10 cellular contexts compared by ENCODE assay signal in the genomic region with DNA sequence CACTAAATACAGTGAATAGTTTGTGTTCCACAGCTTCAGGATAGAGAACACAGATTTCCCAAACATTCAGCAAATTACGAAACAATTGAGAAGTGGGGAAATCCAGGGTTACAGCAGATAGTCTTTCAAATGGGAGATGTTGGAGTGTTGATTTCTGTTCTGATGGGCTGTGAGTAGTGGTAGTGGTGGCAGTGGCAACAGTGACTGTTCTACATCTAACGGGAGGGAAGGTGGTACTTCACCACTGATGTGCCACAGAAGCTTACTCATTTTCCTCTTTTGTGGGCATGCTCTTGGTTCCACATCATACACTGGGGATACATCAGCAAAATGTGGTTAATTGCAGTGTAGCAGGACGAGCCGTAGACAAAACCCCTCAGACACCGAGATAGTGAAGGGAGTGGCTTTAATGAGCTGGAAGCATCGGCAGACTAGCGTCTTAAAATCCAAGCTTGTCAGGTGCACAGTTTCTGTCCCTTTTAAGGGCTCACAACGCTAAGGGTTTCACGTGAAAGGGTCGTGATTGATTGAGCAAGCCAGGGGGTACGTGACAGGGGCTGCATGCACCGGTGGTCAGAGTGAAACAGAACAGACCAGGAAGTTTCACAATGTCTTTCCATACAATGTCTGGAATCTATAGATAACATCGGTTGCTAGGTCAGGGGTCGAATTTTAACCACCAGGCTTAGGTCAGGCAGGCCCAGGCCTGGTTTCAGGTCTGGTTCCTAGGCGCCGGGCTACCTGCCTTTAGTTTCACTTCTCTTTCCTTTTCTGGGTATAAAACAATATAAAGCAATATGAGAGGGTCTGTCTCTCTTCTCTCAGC.
A peak's percentile ranks its signal among the peaks of the same experiment; 100 is the strongest.
DNase-seq lines count a peak whose midpoint lies in the region; ATAC-seq and TF ChIP-seq lines count a peak whose summit lies in the region.
"Had no signal": no experiment of that assay in that cellular context is flagged by ENCODE, and none has a peak within 500 bp of the region (broad histone marks: within the 10 kb centered on the region; RNA-seq: fewer than 3 reads in every experiment).

No MANE protein-coding gene starts in this region.

- H3K4me3 ChIP-seq in CD8-positive, alpha-beta T cell (ENCODE audit: low read depth, low read length): no peak overlapping the region
- H3K4me3 ChIP-seq in ascending aorta: no peak overlapping the region

- H3K36me3 Mint-ChIP-seq in CD8-positive, alpha-beta T cell: no peaks in the 10 kb centered on the region
- no peaks in the 10 kb centered on the region for H3K36me3 Mint-ChIP-seq in activated CD8-positive, alpha-beta T cell treated with anti-CD3 and anti-CD28 coated beads, Interleukin-2, amount 10 ng/mL, durations not matched to agents 7 days and 5 days (ENCODE audit: low read depth)
- H3K36me3 Mint-ChIP-seq in immature natural killer cell: no peaks in the 10 kb centered on the region

- peak in 1 of 7 experiments; percentile 10 for DNase-seq in CD8-positive, alpha-beta T cell
- peak; percentile 37 for DNase-seq in activated CD8-positive, alpha-beta T cell treated with anti-CD3 and anti-CD28 coated beads, Interleukin-2, amount 10 ng/mL, durations not matched to agents 7 days and 5 days
- no peak for DNase-seq in immature natural killer cell
- DNase-seq in omental fat pad (ENCODE audit: low spot score): no peak
- no peak for DNase-seq in ascending aorta (ENCODE audit: low spot score in 2 of 2)
- DNase-seq: IMR-90 had no signal

- intact Hi-C loops in CD8-positive, alpha-beta T cell (cut with DNase I, micrococcal nuclease): no loop called here
- intact Hi-C loops in ascending aorta (cut with DNase I): no loop called here

- no peak for TF ChIP-seq CTCF in CD8-positive, alpha-beta T cell (IDR thresholded peaks at IDR 0.05)
- TF ChIP-seq CTCF in omental fat pad (IDR thresholded peaks at IDR 0.05) (no peak), ascending aorta (IDR thresholded peaks at IDR 0.05) (no peak)

- CTCF ChIA-PET in CD8-positive, alpha-beta T cell (lab: Charles Lee): no interaction called here
- CTCF ChIA-PET in activated CD8-positive, alpha-beta T cell treated with anti-CD3 and anti-CD28 coated beads, Interleukin-2, amount 10 ng/mL, durations not matched to agents 7 days and 5 days (lab: Charles Lee): no interaction called here

- H3K4me3 Mint-ChIP-seq in CD8-positive, alpha-beta T cell: peak overlapping the region; percentile 54
- H3K4me3 Mint-ChIP-seq in activated CD8-positive, alpha-beta T cell treated with anti-CD3 and anti-CD28 coated beads, Interleukin-2, amount 10 ng/mL, durations not matched to agents 7 days and 5 days: peak overlapping the region; percentile 33
- no peak overlapping the region for H3K4me3 Mint-ChIP-seq in immature natural killer cell
- H3K4me3 Mint-ChIP-seq: T-helper 1 cell treated with Interleukin-12 subunit alpha and Interleukin-12 subunit beta and Interleukin-4 antibody, amounts not matched to agents 30 μg/mL and 1 μg/mL, for 36 hours had no signal

- H3K36me3 ChIP-seq in CD8-positive, alpha-beta T cell (ENCODE audit: insufficient read depth, low read length): no peaks in the 10 kb centered on the region
- H3K36me3 ChIP-seq in ascending aorta: no peaks in the 10 kb centered on the region

- POLR2A ChIA-PET in CD8-positive, alpha-beta T cell (lab: Charles Lee): no interaction called here
- POLR2A ChIA-PET in activated CD8-positive, alpha-beta T cell treated with anti-CD3 and anti-CD28 coated beads, Interleukin-2, amount 10 ng/mL, durations not matched to agents 7 days and 5 days (lab: Charles Lee): no interaction called here

- H3K27me3 ChIP-seq in CD8-positive, alpha-beta T cell (ENCODE audit: insufficient read depth, low read length): no peaks in the 10 kb centered on the region
- no peaks in the 10 kb centered on the region for H3K27me3 ChIP-seq in ascending aorta

- H3K4me1 ChIP-seq in CD8-positive, alpha-beta T cell (ENCODE audit: insufficient read depth, low read length): no peaks in the 10 kb centered on the region
- H3K4me1 ChIP-seq in ascending aorta: no peaks in the 10 kb centered on the region

- H3K4me1 Mint-ChIP-seq in CD8-positive, alpha-beta T cell (ENCODE audit: low read depth): peaks cover 9% of the 10 kb centered on the region
- H3K4me1 Mint-ChIP-seq in activated CD8-positive, alpha-beta T cell treated with anti-CD3 and anti-CD28 coated beads, Interleukin-2, amount 10 ng/mL, durations not matched to agents 7 days and 5 days (ENCODE audit: low read depth): peaks cover 11% of the 10 kb centered on the region
- H3K4me1 Mint-ChIP-seq in immature natural killer cell: no peaks in the 10 kb centered on the region

- H3K9me3 Mint-ChIP-seq in CD8-positive, alpha-beta T cell: no peaks in the 10 kb centered on the region
- no peaks in the 10 kb centered on the region for H3K9me3 Mint-ChIP-seq in activated CD8-positive, alpha-beta T cell treated with anti-CD3 and anti-CD28 coated beads, Interleukin-2, amount 10 ng/mL, durations not matched to agents 7 days and 5 days (ENCODE audit: insufficient read depth)
- peaks cover 1 to 23% (median 6%) of the 10 kb centered on the region in 6 donors for H3K9me3 Mint-ChIP-seq in immature natural killer cell
- H3K9me3 Mint-ChIP-seq: T-helper 1 cell treated with Interleukin-12 subunit alpha and Interleukin-12 subunit beta and Interleukin-4 antibody, amounts not matched to agents 30 μg/mL and 1 μg/mL, for 36 hours had no signal

- H3K27ac ChIP-seq in CD8-positive, alpha-beta T cell (ENCODE audit: low read depth, low read length): no peak overlapping the region
- H3K27ac ChIP-seq in ascending aorta: no peak overlapping the region

- ATAC-seq in CD8-positive, alpha-beta T cell: peak; percentile 57
- ATAC-seq in GM19372 (IDR thresholded peaks at IDR 0.05; ENCODE audit: low read depth, unreplicated experiment): peak; percentile 50
- peak; percentile 77 for ATAC-seq in HG03196 (IDR thresholded peaks at IDR 0.05; ENCODE audit: unreplicated experiment)
- peak; percentile 67 for ATAC-seq in activated CD8-positive, alpha-beta T cell treated with anti-CD3 and anti-CD28 coated beads, Interleukin-2, amount 10 ng/mL, durations not matched to agents 7 days and 5 days
- ATAC-seq in HG03039 (IDR thresholded peaks at IDR 0.05; ENCODE audit: unreplicated experiment): no peak
- no peak for ATAC-seq in omental fat pad (ENCODE audit: low FRiP score)

- H3K27ac Mint-ChIP-seq in CD8-positive, alpha-beta T cell: peak overlapping the region; percentile 46
- H3K27ac Mint-ChIP-seq in activated CD8-positive, alpha-beta T cell treated with anti-CD3 and anti-CD28 coated beads, Interleukin-2, amount 10 ng/mL, durations not matched to agents 7 days and 5 days: peak overlapping the region; percentile 44
- H3K27ac Mint-ChIP-seq in immature natural killer cell: no peak overlapping the region
- H3K27ac Mint-ChIP-seq: T-helper 1 cell treated with Interleukin-12 subunit alpha and Interleukin-12 subunit beta and Interleukin-4 antibody, amounts not matched to agents 30 μg/mL and 1 μg/mL, for 36 hours had no signal

- no peaks in the 10 kb centered on the region for H3K27me3 Mint-ChIP-seq in CD8-positive, alpha-beta T cell (ENCODE audit: low read depth)
- H3K27me3 Mint-ChIP-seq in activated CD8-positive, alpha-beta T cell treated with anti-CD3 and anti-CD28 coated beads, Interleukin-2, amount 10 ng/mL, durations not matched to agents 7 days and 5 days (ENCODE audit: low read depth): no peaks in the 10 kb centered on the region
- H3K27me3 Mint-ChIP-seq in immature natural killer cell (ENCODE audit: low read depth in 3 of 3): peaks cover 0 to 3% (median 0%) of the 10 kb centered on the region in 3 donors

- no peaks in the 10 kb centered on the region for H3K9me3 ChIP-seq in CD8-positive, alpha-beta T cell (ENCODE audit: low read length)
- no peaks in the 10 kb centered on the region for H3K9me3 ChIP-seq in ascending aorta

Comparison
In these comparisons a context has a peak if more than half of its experiments do, and no peak if none do; other contexts are left out.
1. ATAC-seq: peak in CD8-positive, alpha-beta T cell (single experiment), GM19372 (single experiment), HG03196 (single experiment) and activated CD8-positive, alpha-beta T cell treated with anti-CD3 and anti-CD28 coated beads, Interleukin-2, amount 10 ng/mL, durations not matched to agents 7 days and 5 days (single experiment); none in HG03039 (single experiment) and omental fat pad (single experiment).
2. H3K27ac Mint-ChIP-seq: peak in CD8-positive, alpha-beta T cell (single experiment) and activated CD8-positive, alpha-beta T cell treated with anti-CD3 and anti-CD28 coated beads, Interleukin-2, amount 10 ng/mL, durations not matched to agents 7 days and 5 days (single experiment); none in immature natural killer cell (0 of 6).
3. H3K4me3 Mint-ChIP-seq: peak in CD8-positive, alpha-beta T cell (single experiment) and activated CD8-positive, alpha-beta T cell treated with anti-CD3 and anti-CD28 coated beads, Interleukin-2, amount 10 ng/mL, durations not matched to agents 7 days and 5 days (single experiment); none in immature natural killer cell (0 of 5).